Comparison of ENCODE assay signal across 8 cellular contexts in genomic region chr12:56565510-56566101, GRCh38. TPM values are rescaled to one million over a fixed set of nuclear protein-coding genes. Genes with fewer than 3 reads are reported as not detected.
DNase-seq lines count a peak whose midpoint lies in the region; ATAC-seq lines count a peak whose summit lies in the region.

No MANE protein-coding gene starts in this region.

- peak; percentile 57 for DNase-seq in activated naive CD4-positive, alpha-beta T cell treated with anti-CD3 and anti-CD28 coated beads for 36 hours
- no peak for DNase-seq in activated naive CD4-positive, alpha-beta T cell (lab: John Stamatoyannopoulos, UW)
- DNase-seq in MV-4-11 (lab: John Stamatoyannopoulos, UW) (peak; percentile 64), cardiac septum (ENCODE audit: low spot score) (peak; percentile 88), pulmonary artery endothelial cell (ENCODE audit: low read depth, low spot score) (peak; percentile 97), NCI-H1436 (lab: John Stamatoyannopoulos, UW) (no peak)
- peak; percentile 46 for DNase-seq in activated naive CD4-positive, alpha-beta T cell treated with anti-CD3 and anti-CD28 coated beads, Interleukin-2, amount 10 ng/mL, durations not matched to agents 7 days and 5 days

- ATAC-seq in GM21367 (IDR thresholded peaks at IDR 0.05; ENCODE audit: unreplicated experiment) = no peak

- H3K27me3 Mint-ChIP-seq in activated naive CD4-positive, alpha-beta T cell treated with anti-CD3 and anti-CD28 coated beads for 36 hours (ENCODE audit: low read depth) = no peaks in the 10 kb centered on the region
- peaks cover 9% of the 10 kb centered on the region for H3K27me3 Mint-ChIP-seq in activated naive CD4-positive, alpha-beta T cell treated with anti-CD3 and anti-CD28 coated beads, Interleukin-2, amount 10 ng/mL, durations not matched to agents 7 days and 5 days

- no peaks in the 10 kb centered on the region for H3K9me3 Mint-ChIP-seq in activated naive CD4-positive, alpha-beta T cell treated with anti-CD3 and anti-CD28 coated beads for 36 hours
- no peaks in the 10 kb centered on the region for H3K9me3 Mint-ChIP-seq in activated naive CD4-positive, alpha-beta T cell treated with anti-CD3 and anti-CD28 coated beads, Interleukin-2, amount 10 ng/mL, durations not matched to agents 7 days and 5 days

- CTCF ChIA-PET in activated naive CD4-positive, alpha-beta T cell treated with anti-CD3 and anti-CD28 coated beads for 36 hours (lab: Charles Lee) = interaction anchor here (1.0 to 6.2 kb wide), 2 partner anchors 52 to 65 kb away, joined by 3 to 46 read pairs; no protein-coding TSS in a partner anchor
- CTCF ChIA-PET in activated naive CD4-positive, alpha-beta T cell treated with anti-CD3 and anti-CD28 coated beads, Interleukin-2, amount 10 ng/mL, durations not matched to agents 7 days and 5 days (lab: Charles Lee) = interaction anchor here (0.6 to 1.2 kb wide), 2 partner anchors 9 to 52 kb away, joined by 3 to 6 read pairs; no protein-coding TSS in a partner anchor

- H3K4me3 Mint-ChIP-seq in activated naive CD4-positive, alpha-beta T cell treated with anti-CD3 and anti-CD28 coated beads for 36 hours = peak overlapping the region; percentile 5
- H3K4me3 Mint-ChIP-seq in activated naive CD4-positive, alpha-beta T cell treated with anti-CD3 and anti-CD28 coated beads, Interleukin-2, amount 10 ng/mL, durations not matched to agents 7 days and 5 days = peak overlapping the region; percentile 6

- H3K27ac Mint-ChIP-seq in activated naive CD4-positive, alpha-beta T cell treated with anti-CD3 and anti-CD28 coated beads for 36 hours = no peak overlapping the region
- peak overlapping the region; percentile 53 for H3K27ac Mint-ChIP-seq in activated naive CD4-positive, alpha-beta T cell treated with anti-CD3 and anti-CD28 coated beads, Interleukin-2, amount 10 ng/mL, durations not matched to agents 7 days and 5 days

- H3K4me1 Mint-ChIP-seq in activated naive CD4-positive, alpha-beta T cell treated with anti-CD3 and anti-CD28 coated beads for 36 hours (ENCODE audit: low read depth) = peaks cover 27% of the 10 kb centered on the region
- peaks cover 28% of the 10 kb centered on the region for H3K4me1 Mint-ChIP-seq in activated naive CD4-positive, alpha-beta T cell treated with anti-CD3 and anti-CD28 coated beads, Interleukin-2, amount 10 ng/mL, durations not matched to agents 7 days and 5 days

- no peaks in the 10 kb centered on the region for H3K36me3 Mint-ChIP-seq in activated naive CD4-positive, alpha-beta T cell treated with anti-CD3 and anti-CD28 coated beads for 36 hours (ENCODE audit: low read depth)
- no peaks in the 10 kb centered on the region for H3K36me3 Mint-ChIP-seq in activated naive CD4-positive, alpha-beta T cell treated with anti-CD3 and anti-CD28 coated beads, Interleukin-2, amount 10 ng/mL, durations not matched to agents 7 days and 5 days

- intact Hi-C loops in activated naive CD4-positive, alpha-beta T cell treated with anti-CD3 and anti-CD28 coated beads for 36 hours (cut with micrococcal nuclease) = no loop called here
- intact Hi-C loops in cardiac septum (cut with DNase I) = loop anchor here (1.0 kb wide), 1 partner anchor 45 kb away; no protein-coding TSS in a partner anchor

RNA-seq across cellular contexts. Expression of gene RBMS2, which starts 44.0 kb away (rescaled TPM):
- total RNA-seq in activated naive CD4-positive, alpha-beta T cell treated with anti-CD3 and anti-CD28 coated beads for 36 hours = 1 to 10 TPM; 2.5 to 5.1 TPM
- total RNA-seq in cardiac septum (23.0 TPM), pulmonary artery endothelial cell (21.6 and 25.7 TPM in 2 replicates)

Comparison
In these comparisons a context has a peak if more than half of its experiments do, and no peak if none do; other contexts are left out.
1. DNase-seq: peak in activated naive CD4-positive, alpha-beta T cell treated with anti-CD3 and anti-CD28 coated beads for 36 hours (single experiment), MV-4-11 (single experiment), activated naive CD4-positive, alpha-beta T cell treated with anti-CD3 and anti-CD28 coated beads, Interleukin-2, amount 10 ng/mL, durations not matched to agents 7 days and 5 days (single experiment), cardiac septum (single experiment) and pulmonary artery endothelial cell (single experiment); none in activated naive CD4-positive, alpha-beta T cell (0 of 4) and NCI-H1436 (single experiment).